In genomic region chr15:74951006-74951405, GRCh38 we compare ENCODE assay signal across 16 cellular contexts. TPM values are rescaled to one million over a fixed set of nuclear protein-coding genes. Genes with fewer than 3 reads are reported as not detected.
DNase-seq lines count a peak whose midpoint lies in the region; FAIRE-seq and TF ChIP-seq lines count a peak whose summit lies in the region.
"Had no signal": no experiment of that assay in that cellular context is flagged by ENCODE, and none has a peak within 500 bp of the region (broad histone marks: within the 10 kb centered on the region; RNA-seq: fewer than 3 reads in every experiment).

No MANE protein-coding gene starts in this region.

- no peaks in the 10 kb centered on the region for H3K36me3 ChIP-seq in astrocyte (ENCODE audit: insufficient read depth, low read length)
- no peaks in the 10 kb centered on the region for H3K36me3 ChIP-seq in Karpas-422 (ENCODE audit: insufficient read depth, low read length)

- no peak overlapping the region for H3K27ac ChIP-seq in astrocyte (ENCODE audit: low read depth, low read length)
- no peak overlapping the region for H3K27ac ChIP-seq in dorsolateral prefrontal cortex
- H3K27ac ChIP-seq in Karpas-422 (ENCODE audit: low read length): no peak overlapping the region
- H3K27ac ChIP-seq: C4-2B, SK-N-MC had no signal

- no peaks in the 10 kb centered on the region for H3K9me2 ChIP-seq in Karpas-422 (replicated peaks; ENCODE audit: insufficient read depth, low read length)

- H3K9me3 Mint-ChIP-seq in astrocyte (ENCODE audit: unreplicated experiment): no peaks in the 10 kb centered on the region
- H3K9me3 Mint-ChIP-seq: CD8-positive, alpha-beta T cell; T-helper 1 cell treated with Interleukin-12 subunit alpha and Interleukin-12 subunit beta and Interleukin-4 antibody, amounts not matched to agents 30 μg/mL and 1 μg/mL, for 36 hours had no signal

- H3K4me3 ChIP-seq in astrocyte (ENCODE audit: insufficient read depth, low read depth, low read length): no peak overlapping the region
- no peak overlapping the region for H3K4me3 ChIP-seq in retinal pigment epithelial cell (ENCODE audit: low read length)
- no peak overlapping the region for H3K4me3 ChIP-seq in dorsolateral prefrontal cortex
- H3K4me3 ChIP-seq in Karpas-422 (ENCODE audit: low read length): no peak overlapping the region
- H3K4me3 ChIP-seq: SK-N-MC had no signal

- H3K27me3 ChIP-seq in astrocyte (ENCODE audit: insufficient read depth, low read length) (no peaks in the 10 kb centered on the region), dorsolateral prefrontal cortex (no peaks in the 10 kb centered on the region), Karpas-422 (ENCODE audit: low read length) (no peaks in the 10 kb centered on the region)

- no peak for FAIRE-seq in astrocyte (lab: Jason Lieb, UNC)

- peaks cover 7% of the 10 kb centered on the region for H3K4me1 Mint-ChIP-seq in astrocyte (ENCODE audit: low read depth, unreplicated experiment)

- peak; percentile 14 for TF ChIP-seq CTCF in GM10266 (IDR thresholded peaks at IDR 0.05; ENCODE audit: control insufficient read depth, insufficient read depth, low read depth, missing control alignments)
- TF ChIP-seq CTCF in astrocyte (IDR thresholded peaks at IDR 0.05; ENCODE audit: insufficient read depth, low read depth, low read length): no peak
- peak; percentile 1 for TF ChIP-seq CTCF in retinal pigment epithelial cell (conservative IDR thresholded peaks at IDR 0.05; ENCODE audit: low read depth, low read length)
- no peak for TF ChIP-seq CTCF in dorsolateral prefrontal cortex (IDR thresholded peaks at IDR 0.05 in 54 of 56, conservative IDR thresholded peaks at IDR 0.05 in 2 of 56; ENCODE audit: low read depth in 1 of 56, partially characterized antibody in 56 of 56)

- no peaks in the 10 kb centered on the region for H3K27me3 Mint-ChIP-seq in astrocyte (ENCODE audit: low read depth, unreplicated experiment)

- H3K9me3 ChIP-seq in astrocyte (ENCODE audit: insufficient read depth, low read depth, low read length) (no peaks in the 10 kb centered on the region), Karpas-422 (ENCODE audit: low read length) (no peaks in the 10 kb centered on the region)
- H3K9me3 ChIP-seq: Caco-2 had no signal

- H3K79me2 ChIP-seq in astrocyte (ENCODE audit: insufficient read depth, low read length) (no peaks in the 10 kb centered on the region), Karpas-422 (ENCODE audit: low read length) (no peaks in the 10 kb centered on the region)

- peak overlapping the region; percentile 15 for H3K4me3 Mint-ChIP-seq in astrocyte (ENCODE audit: unreplicated experiment)
- H3K4me3 Mint-ChIP-seq: B cell; CD8-positive, alpha-beta T cell; T-helper 1 cell treated with Interleukin-12 subunit alpha and Interleukin-12 subunit beta and Interleukin-4 antibody, amounts not matched to agents 30 μg/mL and 1 μg/mL, for 36 hours had no signal

- DNase-seq in GM10266 (ENCODE audit: extremely low spot score) (no peak), NCI-H69 (lab: John Stamatoyannopoulos, UW) (peak; percentile 60), astrocyte (ENCODE audit: low read depth) (no peak), retinal pigment epithelial cell (ENCODE audit: low read depth) (no peak), Ammon's horn (ENCODE audit: low spot score) (no peak), dorsolateral prefrontal cortex (no peak), Karpas-422 (no peak)
- DNase-seq: NCI-H187 treated with DMSO at 0.1 percent for 48 hours, NCI-H2107, SIG-M5 had no signal

- H3K27ac Mint-ChIP-seq in astrocyte (ENCODE audit: unreplicated experiment): no peak overlapping the region
- H3K27ac Mint-ChIP-seq: B cell; CD8-positive, alpha-beta T cell; T-helper 1 cell treated with Interleukin-12 subunit alpha and Interleukin-12 subunit beta and Interleukin-4 antibody, amounts not matched to agents 30 μg/mL and 1 μg/mL, for 36 hours had no signal

- no peaks in the 10 kb centered on the region for H3K36me3 Mint-ChIP-seq in astrocyte (ENCODE audit: low read depth, unreplicated experiment)
- H3K36me3 Mint-ChIP-seq: CD8-positive, alpha-beta T cell had no signal

- H3K9ac ChIP-seq in astrocyte (ENCODE audit: low read length): no peak overlapping the region
- H3K9ac ChIP-seq in Karpas-422 (ENCODE audit: low read length): no peak overlapping the region

- H2AFZ ChIP-seq in astrocyte (ENCODE audit: low read depth, low read length): no peak overlapping the region
- H2AFZ ChIP-seq in Karpas-422 (ENCODE audit: low read length): no peak overlapping the region

- peaks cover 16% of the 10 kb centered on the region for H3K4me1 ChIP-seq in astrocyte (ENCODE audit: insufficient read depth, low read length)
- peaks cover 20% of the 10 kb centered on the region for H3K4me1 ChIP-seq in Karpas-422 (ENCODE audit: low read length)

- peaks cover 10% of the 10 kb centered on the region for H4K20me1 ChIP-seq in astrocyte (ENCODE audit: insufficient read depth, low read length)
- peaks cover 19% of the 10 kb centered on the region for H4K20me1 ChIP-seq in Karpas-422 (ENCODE audit: insufficient read depth, low read depth, low read length)

- H3K4me2 ChIP-seq in astrocyte (ENCODE audit: low read length): no peak overlapping the region
- no peak overlapping the region for H3K4me2 ChIP-seq in Karpas-422 (ENCODE audit: low read depth, low read length, poor library complexity, severe bottlenecking)

- intact Hi-C loops in dorsolateral prefrontal cortex (cut with DNase I): loop anchor here (2.0 to 10.0 kb wide), 7 partner anchors 109 to 579 kb away; partner anchors contain the start of genes ARID3B (in 1 of the 2) and ULK3 (in 1 of the 2)

RNA-seq across cellular contexts. Expression of gene RPP25, which starts 5.6 kb away (rescaled TPM):
- total RNA-seq in astrocyte (4.1 and 4.7 TPM in 2 replicates), dorsolateral prefrontal cortex (10 to 100 TPM in 37 of 120 experiments, 1 to 10 TPM in 83; 5.0 to 16.7 (median 8.5) TPM)
- 4.1 and 8.1 TPM in 2 replicates for total RNA-seq in Karpas-422 (2014; rRNA removed; shearing (Covaris generic); ENCODE audit: low replicate concordance)

RNA-seq across cellular contexts. Expression of gene COX5A, which starts 13.1 kb away (rescaled TPM):
- total RNA-seq in astrocyte (192 and 207 TPM in 2 replicates), dorsolateral prefrontal cortex (100 to 1,000 TPM; 113 to 311 (median 236) TPM)
- total RNA-seq in Karpas-422 (2014; rRNA removed; shearing (Covaris generic); ENCODE audit: low replicate concordance): 135 and 229 TPM in 2 replicates

RNA-seq across cellular contexts. Expression of gene FAM219B, which starts 44.4 kb away (rescaled TPM):
- total RNA-seq in astrocyte: 86.4 and 97.1 TPM in 2 replicates
- total RNA-seq in dorsolateral prefrontal cortex: 100 to 1,000 TPM in 83 of 120 experiments, 10 to 100 TPM in 37; 76.8 to 142 (median 107) TPM
- 58.8 and 69.5 TPM in 2 replicates for total RNA-seq in Karpas-422 (2014; rRNA removed; shearing (Covaris generic); ENCODE audit: low replicate concordance)

RNA-seq across cellular contexts. Expression of gene SCAMP5, which starts 44.4 kb away (rescaled TPM):
- 18.7 and 23.1 TPM in 2 replicates for total RNA-seq in astrocyte
- 100 to 1,000 TPM; 158 to 432 (median 337) TPM for total RNA-seq in dorsolateral prefrontal cortex
- total RNA-seq in Karpas-422 (2014; rRNA removed; shearing (Covaris generic); ENCODE audit: low replicate concordance): 46.6 and 54.0 TPM in 2 replicates

Comparison
In these comparisons a context has a peak if more than half of its experiments do, and no peak if none do; other contexts are left out.
1. CTCF ChIP-seq: peak in GM10266 (single experiment) and retinal pigment epithelial cell (single experiment); none in astrocyte (single experiment) and dorsolateral prefrontal cortex (0 of 56).